ENCODE assay signal across 9 cellular contexts in genomic region chr4:146095091-146095690, GRCh38.
DNase-seq lines count a peak whose midpoint lies in the region; ATAC-seq, FAIRE-seq and TF ChIP-seq lines count a peak whose summit lies in the region.
"Had no signal": no experiment of that assay in that cellular context is flagged by ENCODE, and none has a peak within 500 bp of the region (broad histone marks: within the 10 kb centered on the region; RNA-seq: fewer than 3 reads in every experiment).

No MANE protein-coding gene starts in this region.

- no peak for FAIRE-seq in HTR-8/SVneo (lab: Jason Lieb, UNC)

- TF ChIP-seq RAD21 in SK-N-SH (IDR thresholded peaks at IDR 0.05; ENCODE audit: low read length): peak; percentile 59

- no peaks in the 10 kb centered on the region for H3K79me2 ChIP-seq in SK-N-SH (ENCODE audit: insufficient read depth)

- H3K9me2 ChIP-seq in SK-N-SH: no peaks in the 10 kb centered on the region

- no peaks in the 10 kb centered on the region for H3K9me3 ChIP-seq in SK-N-SH
- H3K9me3 ChIP-seq in gastrocnemius medialis: no peaks in the 10 kb centered on the region

- H3K27ac ChIP-seq in SK-N-SH (ENCODE audit: low read depth in 2 of 2, low read length in 1 of 2): no peak overlapping the region
- no peak overlapping the region for H3K27ac ChIP-seq in gastrocnemius medialis

- H2AFZ ChIP-seq in SK-N-SH (ENCODE audit: low read depth): no peak overlapping the region

- H3K4me1 ChIP-seq in SK-N-SH (ENCODE audit: control insufficient read depth in 1 of 2, insufficient read depth in 2 of 2, low read depth in 1 of 2, low read length in 1 of 2) (no peaks in the 10 kb centered on the region), gastrocnemius medialis (no peaks in the 10 kb centered on the region)

- TF ChIP-seq POLR2A in gastrocnemius medialis (IDR thresholded peaks at IDR 0.05): no peak

- TF ChIP-seq CTCF in SK-N-SH (IDR thresholded peaks at IDR 0.05): peak; percentile 75
- TF ChIP-seq CTCF in foreskin fibroblast (IDR thresholded peaks at IDR 0.05; ENCODE audit: low read depth, low read length): peak; percentile 68
- peak in 3 of 5 experiments; percentile 29 to 65 (median 51) for TF ChIP-seq CTCF in gastrocnemius medialis (IDR thresholded peaks at IDR 0.05 in 4 of 5, conservative IDR thresholded peaks at IDR 0.05 in 1 of 5)

- H4K20me1 ChIP-seq in SK-N-SH (ENCODE audit: insufficient read depth): no peaks in the 10 kb centered on the region

- no peaks in the 10 kb centered on the region for H3K27me3 ChIP-seq in SK-N-SH (ENCODE audit: insufficient read depth)
- no peaks in the 10 kb centered on the region for H3K27me3 ChIP-seq in gastrocnemius medialis

- H3K36me3 ChIP-seq in SK-N-SH (replicated peaks in 1 of 2; ENCODE audit: control insufficient read depth in 1 of 2, insufficient read depth in 2 of 2, low read length in 1 of 2) (no peaks in the 10 kb centered on the region), gastrocnemius medialis (no peaks in the 10 kb centered on the region)

- POLR2A ChIA-PET in activated CD4-positive, alpha-beta T cell treated with anti-CD3 and anti-CD28 coated beads, Interleukin-2, amount 10 ng/mL, durations not matched to agents 7 days and 5 days (lab: Charles Lee): no interaction called here
- POLR2A ChIA-PET in SK-N-SH (lab: Yijun Ruan, JAX): no interaction called here

- in situ Hi-C loops in gastrocnemius medialis (cut with MboI; ENCODE audit: low sequenced_read_pairs in 4 of 4): no loop called here

- H3K4me2 ChIP-seq in SK-N-SH: no peak overlapping the region

- WGBS in SK-N-SH (ENCODE audit: low lambda C conversion rate): 54% methylated on average over 4 of the region's 4 CpGs

- H3K4me3 Mint-ChIP-seq in activated CD4-positive, alpha-beta T cell treated with anti-CD3 and anti-CD28 coated beads, Interleukin-2, amount 10 ng/mL, durations not matched to agents 7 days and 5 days: no peak overlapping the region
- H3K4me3 Mint-ChIP-seq: stimulated activated naive CD8-positive, alpha-beta T cell treated with anti-CD3 and anti-CD28 coated beads, Interleukin-15, Interleukin-2, amounts not matched to agents 100 ng/mL and 50 ng/mL, for 24 hours had no signal

- H3K4me1 Mint-ChIP-seq in activated CD4-positive, alpha-beta T cell treated with anti-CD3 and anti-CD28 coated beads, Interleukin-2, amount 10 ng/mL, durations not matched to agents 7 days and 5 days: no peaks in the 10 kb centered on the region

- no peak overlapping the region for H3K9ac ChIP-seq in SK-N-SH

- intact Hi-C loops in gastrocnemius medialis (cut with DNase I; ENCODE audit: low total_unique reads): loop anchor here (10.0 kb wide), 1 partner anchor 1000 kb away; no protein-coding TSS in a partner anchor

- H3K4me3 ChIP-seq in SK-N-SH (ENCODE audit: low read depth in 2 of 2, low read length in 1 of 2) (peak overlapping the region in 1 of 2 experiments; percentile 18; a peak in 1 of 4 replicates), foreskin fibroblast (ENCODE audit: low read depth in 1 of 2, low read length in 2 of 2) (no peak overlapping the region), gastrocnemius medialis (no peak overlapping the region)

- TF ChIP-seq EP300 in SK-N-SH (IDR thresholded peaks at IDR 0.05; ENCODE audit: borderline replicate concordance in 1 of 2, low read depth in 1 of 2, low read length in 1 of 2): no peak

- ATAC-seq in gastrocnemius medialis (no peak), HG02885 (IDR thresholded peaks at IDR 0.05; ENCODE audit: poor library complexity, unreplicated experiment) (no peak), HG02763 (IDR thresholded peaks at IDR 0.05; ENCODE audit: unreplicated experiment) (no peak)

- H3K36me3 Mint-ChIP-seq in activated CD4-positive, alpha-beta T cell treated with anti-CD3 and anti-CD28 coated beads, Interleukin-2, amount 10 ng/mL, durations not matched to agents 7 days and 5 days (ENCODE audit: low read depth): no peaks in the 10 kb centered on the region

- H3K27ac Mint-ChIP-seq in activated CD4-positive, alpha-beta T cell treated with anti-CD3 and anti-CD28 coated beads, Interleukin-2, amount 10 ng/mL, durations not matched to agents 7 days and 5 days: no peak overlapping the region
- H3K27ac Mint-ChIP-seq: stimulated activated naive CD8-positive, alpha-beta T cell treated with anti-CD3 and anti-CD28 coated beads, Interleukin-15, Interleukin-2, amounts not matched to agents 100 ng/mL and 50 ng/mL, for 24 hours had no signal

- H3F3A ChIP-seq in SK-N-SH (replicated peaks; ENCODE audit: insufficient read depth): no peaks in the 10 kb centered on the region

- CTCF ChIA-PET in activated CD4-positive, alpha-beta T cell treated with anti-CD3 and anti-CD28 coated beads, Interleukin-2, amount 10 ng/mL, durations not matched to agents 7 days and 5 days (lab: Charles Lee): interaction anchor here (0.6 to 0.9 kb wide), 3 partner anchors 16 to 551 kb away, joined by 3 read pairs; no protein-coding TSS in a partner anchor
- CTCF ChIA-PET in SK-N-SH (lab: Yijun Ruan, JAX): interaction anchor here (0.6 to 2.0 kb wide), 22 partner anchors 9 to 834 kb away, joined by 3 to 11 read pairs (median 4); no protein-coding TSS in a partner anchor

- peaks cover 5% of the 10 kb centered on the region for H3K27me3 Mint-ChIP-seq in activated CD4-positive, alpha-beta T cell treated with anti-CD3 and anti-CD28 coated beads, Interleukin-2, amount 10 ng/mL, durations not matched to agents 7 days and 5 days

- DNase-seq in activated CD4-positive, alpha-beta T cell treated with anti-CD3 and anti-CD28 coated beads, Interleukin-2, amount 10 ng/mL, durations not matched to agents 7 days and 5 days: peak; percentile 45
- no peak for DNase-seq in activated CD4-positive, alpha-beta T cell treated with anti-CD3 and anti-CD28 coated beads for 1 hour
- DNase-seq in HTR-8/SVneo (ENCODE audit: insufficient read length, low spot score) (peak; percentile 29), SK-N-SH (peak; percentile 17), foreskin fibroblast (peak; percentile 37 to 79), gastrocnemius medialis (no peak)

- H3K9me3 Mint-ChIP-seq in activated CD4-positive, alpha-beta T cell treated with anti-CD3 and anti-CD28 coated beads, Interleukin-2, amount 10 ng/mL, durations not matched to agents 7 days and 5 days: no peaks in the 10 kb centered on the region
- H3K9me3 Mint-ChIP-seq: stimulated activated naive CD8-positive, alpha-beta T cell treated with anti-CD3 and anti-CD28 coated beads, Interleukin-15, Interleukin-2, amounts not matched to agents 100 ng/mL and 50 ng/mL, for 24 hours had no signal

TF ChIP-seq in SK-N-SH, 30 proteins besides CTCF, POLR2A, EP300 and RAD21:
- TF ChIP-seq YY1 (IDR thresholded peaks at IDR 0.05; ENCODE audit: low read depth) (no peak), SMC3 (IDR thresholded peaks at IDR 0.05; ENCODE audit: low read depth, low read length) (peak; percentile 42)
TF ChIP-seq in SK-N-SH: peak in this region for 1.

Comparison
In these comparisons a context has a peak if more than half of its experiments do, and no peak if none do; other contexts are left out.
1. DNase-seq: peak in activated CD4-positive, alpha-beta T cell treated with anti-CD3 and anti-CD28 coated beads, Interleukin-2, amount 10 ng/mL, durations not matched to agents 7 days and 5 days (single experiment), HTR-8/SVneo (single experiment), SK-N-SH (single experiment) and foreskin fibroblast (2 of 2); none in activated CD4-positive, alpha-beta T cell treated with anti-CD3 and anti-CD28 coated beads for 1 hour (single experiment) and gastrocnemius medialis (0 of 2).
2. Peak in every context shown above with its lines, with median percentiles within 50 percentile points of each other: CTCF ChIP-seq.